21 cellular contexts compared by ENCODE assay signal in genomic region chr6:130147151-130147550, GRCh38.
DNase-seq lines count a peak whose midpoint lies in the region; ATAC-seq and TF ChIP-seq lines count a peak whose summit lies in the region.
"Had no signal": no experiment of that assay in that cellular context is flagged by ENCODE, and none has a peak within 500 bp of the region (broad histone marks: within the 10 kb centered on the region; RNA-seq: fewer than 3 reads in every experiment).

No MANE protein-coding gene starts in this region.

- no peak for DNase-seq in CD4-positive, alpha-beta memory T cell
- DNase-seq in astrocyte of the cerebellum (ENCODE audit: low read depth), result peak; percentile 26
- no peak for DNase-seq in natural killer cell treated with Interleukin-12 subunit alpha and Interleukin-12 subunit beta and Interleukin-15 and Interleukin-18, amount 100 ng/mL, for 72 hours (ENCODE audit: low spot score)
- no peak for DNase-seq in NCI-H2227 (lab: John Stamatoyannopoulos, UW; ENCODE audit: unreplicated experiment)
- no peak for DNase-seq in sigmoid colon
- DNase-seq: AML-193, Calu3, H7, HFFc6, KG1, MV-4-11, NCI-H1694 treated with DMSO at 0.1 percent for 48 hours, NCI-H2107, NCI-H2227 treated with DMSO at 0.1 percent for 48 hours, NCI-H510A treated with DMSO at 0.1 percent for 48 hours, PC-3, SJCRH30 had no signal

- peaks cover 73 to 76% of the 10 kb centered on the region in 2 donors for H3K36me3 Mint-ChIP-seq in CD4-positive, alpha-beta memory T cell
- H3K36me3 Mint-ChIP-seq in IgD-negative memory B cell, result peaks cover 15% of the 10 kb centered on the region
- no peaks in the 10 kb centered on the region for H3K36me3 Mint-ChIP-seq in natural killer cell treated with Interleukin-12 subunit alpha and Interleukin-12 subunit beta and Interleukin-15 and Interleukin-18, amount 100 ng/mL, for 72 hours

- peaks cover 0 to 2% (median 0%) of the 10 kb centered on the region in 8 donors for H3K9me3 Mint-ChIP-seq in CD4-positive, alpha-beta memory T cell
- H3K9me3 Mint-ChIP-seq in IgD-negative memory B cell, result peaks cover 0 to 2% (median 0%) of the 10 kb centered on the region in 3 donors
- no peaks in the 10 kb centered on the region for H3K9me3 Mint-ChIP-seq in natural killer cell treated with Interleukin-12 subunit alpha and Interleukin-12 subunit beta and Interleukin-15 and Interleukin-18, amount 100 ng/mL, for 72 hours
- H3K9me3 Mint-ChIP-seq: HFFc6 had no signal

- H3K4me3 ChIP-seq in CD4-positive, alpha-beta memory T cell (ENCODE audit: low read length in 2 of 2), result no peak overlapping the region
- H3K4me3 ChIP-seq in astrocyte of the cerebellum (ENCODE audit: low read depth, low read length) (no peak overlapping the region), sigmoid colon (no peak overlapping the region)
- H3K4me3 ChIP-seq: SJCRH30 had no signal

- 90 to 91% methylated on average over 3 of the region's 3 CpGs for WGBS in sigmoid colon, 2 donors

- TF ChIP-seq POLR2A in sigmoid colon (IDR thresholded peaks at IDR 0.05), result no peak

- POLR2A ChIA-PET in CD4-positive, alpha-beta memory T cell (lab: Charles Lee; ENCODE audit: partially characterized antibody), result no interaction called here

- in situ Hi-C loops in astrocyte of the cerebellum (cut with HindIII; ENCODE audit: low sequenced_read_pairs), result no loop called here

- H3K4me1 Mint-ChIP-seq in CD4-positive, alpha-beta memory T cell, result peaks cover 10 to 27% (median 14%) of the 10 kb centered on the region in 4 donors
- H3K4me1 Mint-ChIP-seq in IgD-negative memory B cell, result no peaks in the 10 kb centered on the region
- peaks cover 11 to 25% of the 10 kb centered on the region in 2 donors for H3K4me1 Mint-ChIP-seq in natural killer cell treated with Interleukin-12 subunit alpha and Interleukin-12 subunit beta and Interleukin-15 and Interleukin-18, amount 100 ng/mL, for 72 hours (ENCODE audit: low read depth in 2 of 2)
- H3K4me1 Mint-ChIP-seq: CD14-positive monocyte had no signal

- TF ChIP-seq CTCF in astrocyte of the cerebellum (IDR thresholded peaks at IDR 0.05; ENCODE audit: low read depth, low read length, missing control alignments), result no peak
- no peak for TF ChIP-seq CTCF in sigmoid colon (IDR thresholded peaks at IDR 0.05)

- intact Hi-C loops in CD4-positive, alpha-beta memory T cell (cut with micrococcal nuclease), result no loop called here
- intact Hi-C loops in sigmoid colon (cut with DNase I), result no loop called here

- H3K4me3 Mint-ChIP-seq in CD4-positive, alpha-beta memory T cell, result no peak overlapping the region
- H3K4me3 Mint-ChIP-seq in IgD-negative memory B cell, result no peak overlapping the region
- no peak overlapping the region for H3K4me3 Mint-ChIP-seq in natural killer cell treated with Interleukin-12 subunit alpha and Interleukin-12 subunit beta and Interleukin-15 and Interleukin-18, amount 100 ng/mL, for 72 hours
- H3K4me3 Mint-ChIP-seq: CD14-positive monocyte, HFFc6 had no signal

- H3K36me3 ChIP-seq in CD4-positive, alpha-beta memory T cell (ENCODE audit: insufficient read depth, low read length), result peaks cover 15% of the 10 kb centered on the region
- H3K36me3 ChIP-seq in sigmoid colon, result no peaks in the 10 kb centered on the region
- H3K36me3 ChIP-seq: SJCRH30 had no signal

- ATAC-seq in natural killer cell treated with Interleukin-12 subunit alpha and Interleukin-12 subunit beta and Interleukin-15 and Interleukin-18, amount 100 ng/mL, for 72 hours, result no peak
- ATAC-seq in GM21515 (IDR thresholded peaks at IDR 0.05; ENCODE audit: unreplicated experiment), result no peak
- ATAC-seq: PC-3 had no signal

- H3K27me3 ChIP-seq in CD4-positive, alpha-beta memory T cell (ENCODE audit: insufficient read depth, low read length), result no peaks in the 10 kb centered on the region
- H3K27me3 ChIP-seq in sigmoid colon, result no peaks in the 10 kb centered on the region
- H3K27me3 ChIP-seq: SJCRH30 had no signal

- no peaks in the 10 kb centered on the region for H3K27me3 Mint-ChIP-seq in CD4-positive, alpha-beta memory T cell
- H3K27me3 Mint-ChIP-seq in IgD-negative memory B cell, result no peaks in the 10 kb centered on the region
- no peaks in the 10 kb centered on the region for H3K27me3 Mint-ChIP-seq in natural killer cell treated with Interleukin-12 subunit alpha and Interleukin-12 subunit beta and Interleukin-15 and Interleukin-18, amount 100 ng/mL, for 72 hours

- peak overlapping the region in 5 of 7 donors; percentile 23 to 87 (median 61) for H3K27ac Mint-ChIP-seq in CD4-positive, alpha-beta memory T cell
- H3K27ac Mint-ChIP-seq in IgD-negative memory B cell, result peak overlapping the region in 2 of 3 donors; percentile 57 to 83
- peak overlapping the region; percentile 52 to 64 for H3K27ac Mint-ChIP-seq in natural killer cell treated with Interleukin-12 subunit alpha and Interleukin-12 subunit beta and Interleukin-15 and Interleukin-18, amount 100 ng/mL, for 72 hours
- H3K27ac Mint-ChIP-seq: HFFc6 had no signal

- H3K9me3 ChIP-seq in CD4-positive, alpha-beta memory T cell (ENCODE audit: control insufficient read depth in 1 of 2, low read length in 2 of 2), result no peaks in the 10 kb centered on the region
- H3K9me3 ChIP-seq in sigmoid colon, result no peaks in the 10 kb centered on the region
- H3K9me3 ChIP-seq: SJCRH30 had no signal

- no peak overlapping the region for H3K27ac ChIP-seq in CD4-positive, alpha-beta memory T cell (ENCODE audit: low read depth, low read length)
- no peak overlapping the region for H3K27ac ChIP-seq in sigmoid colon
- H3K27ac ChIP-seq: RWPE1, SJCRH30 had no signal

- TF ChIP-seq EP300 in sigmoid colon (IDR thresholded peaks at IDR 0.05), result no peak

- CTCF ChIA-PET in CD4-positive, alpha-beta memory T cell (lab: Charles Lee; ENCODE audit: partially characterized antibody), result interaction anchor here (2.6 to 4.0 kb wide), 2 partner anchors 76 to 134 kb away, joined by 8 to 26 read pairs; partner anchors contain the start of gene SAMD3

- H3K4me1 ChIP-seq in CD4-positive, alpha-beta memory T cell (ENCODE audit: insufficient read depth, low read length), result no peaks in the 10 kb centered on the region
- no peaks in the 10 kb centered on the region for H3K4me1 ChIP-seq in sigmoid colon
- H3K4me1 ChIP-seq: SJCRH30 had no signal
